ENCODE assay signal across 21 cellular contexts in the genomic region with DNA sequence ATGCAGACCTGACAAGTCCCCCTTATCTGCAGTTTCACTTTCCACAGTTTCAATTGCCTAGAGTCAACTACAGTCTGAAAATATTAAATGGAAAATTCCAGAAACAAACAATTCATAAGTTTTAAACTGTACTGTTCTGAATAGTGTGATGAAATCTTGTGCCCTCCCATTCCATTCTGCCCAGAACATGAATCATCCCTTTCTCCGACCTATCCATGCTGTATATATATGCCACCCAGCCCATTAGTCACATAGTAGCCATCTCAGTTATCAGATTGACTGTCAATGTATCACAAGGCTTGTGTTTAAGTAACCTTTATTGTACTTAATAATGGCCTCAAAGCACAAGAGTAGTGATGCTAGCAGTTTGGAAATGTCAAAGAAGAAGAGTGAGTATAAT. TPM values are rescaled to one million over a fixed set of nuclear protein-coding genes. Genes with fewer than 3 reads are reported as not detected.
"Had no signal": no experiment of that assay in that cellular context is flagged by ENCODE, and none has a peak within 500 bp of the region (broad histone marks: within the 10 kb centered on the region; RNA-seq: fewer than 3 reads in every experiment).

No MANE protein-coding gene starts in this region.

RNA-seq across cellular contexts. Expression of a gene that starts 40.4 kb away (rescaled TPM):
- total RNA-seq: left cardiac atrium, left lobe of liver, lower leg skin, lung, mesothelial cell of epicardium, mononuclear cell, natural killer cell, occipital lobe, ovary, progenitor cell of endocrine pancreas, sigmoid colon, spleen, stomach, testis, thyroid gland, transverse colon, upper lobe of left lung, urinary bladder, vagina had no signal
- polyA plus RNA-seq: keratinocyte, lung, ovary, sigmoid colon, small intestine, spleen, stomach had no signal
